In genomic region chr5:150658699-150659265, GRCh38 we compare ENCODE assay signal across 1 cellular context.
TF ChIP-seq lines count a peak whose summit lies in the region.

No MANE protein-coding gene starts in this region.

TF ChIP-seq in SK-N-SH treated with all-trans-retinoic acid at 6 μM for 48 hours, 23 proteins besides CTCF, POLR2A, EP300 and RAD21 (continued from another document):
- TF ChIP-seq, protein P1, sequence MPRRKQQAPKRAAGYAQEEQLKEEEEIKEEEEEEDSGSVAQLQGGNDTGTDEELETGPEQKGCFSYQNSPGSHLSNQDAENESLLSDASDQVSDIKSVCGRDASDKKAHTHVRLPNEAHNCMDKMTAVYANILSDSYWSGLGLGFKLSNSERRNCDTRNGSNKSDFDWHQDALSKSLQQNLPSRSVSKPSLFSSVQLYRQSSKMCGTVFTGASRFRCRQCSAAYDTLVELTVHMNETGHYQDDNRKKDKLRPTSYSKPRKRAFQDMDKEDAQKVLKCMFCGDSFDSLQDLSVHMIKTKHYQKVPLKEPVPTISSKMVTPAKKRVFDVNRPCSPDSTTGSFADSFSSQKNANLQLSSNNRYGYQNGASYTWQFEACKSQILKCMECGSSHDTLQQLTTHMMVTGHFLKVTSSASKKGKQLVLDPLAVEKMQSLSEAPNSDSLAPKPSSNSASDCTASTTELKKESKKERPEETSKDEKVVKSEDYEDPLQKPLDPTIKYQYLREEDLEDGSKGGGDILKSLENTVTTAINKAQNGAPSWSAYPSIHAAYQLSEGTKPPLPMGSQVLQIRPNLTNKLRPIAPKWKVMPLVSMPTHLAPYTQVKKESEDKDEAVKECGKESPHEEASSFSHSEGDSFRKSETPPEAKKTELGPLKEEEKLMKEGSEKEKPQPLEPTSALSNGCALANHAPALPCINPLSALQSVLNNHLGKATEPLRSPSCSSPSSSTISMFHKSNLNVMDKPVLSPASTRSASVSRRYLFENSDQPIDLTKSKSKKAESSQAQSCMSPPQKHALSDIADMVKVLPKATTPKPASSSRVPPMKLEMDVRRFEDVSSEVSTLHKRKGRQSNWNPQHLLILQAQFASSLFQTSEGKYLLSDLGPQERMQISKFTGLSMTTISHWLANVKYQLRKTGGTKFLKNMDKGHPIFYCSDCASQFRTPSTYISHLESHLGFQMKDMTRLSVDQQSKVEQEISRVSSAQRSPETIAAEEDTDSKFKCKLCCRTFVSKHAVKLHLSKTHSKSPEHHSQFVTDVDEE (CRISPR knock-in tag; IDR thresholded peaks at IDR 0.05), result no peak
- TF ChIP-seq ZC3H10 (CRISPR knock-in tag; IDR thresholded peaks at IDR 0.05) (no peak), ZFP3 (CRISPR knock-in tag; IDR thresholded peaks at IDR 0.05) (no peak)
TF ChIP-seq in SK-N-SH treated with all-trans-retinoic acid at 6 μM for 48 hours: peak in this region for 0.
